Comparison of ENCODE assay signal across 23 cellular contexts in genomic region chr1:167476061-167476460, GRCh38. TPM values are rescaled to one million over a fixed set of nuclear protein-coding genes. Genes with fewer than 3 reads are reported as not detected.
"Had no signal": no experiment of that assay in that cellular context is flagged by ENCODE, and none has a peak within 500 bp of the region (broad histone marks: within the 10 kb centered on the region; RNA-seq: fewer than 3 reads in every experiment).

No MANE protein-coding gene starts in this region.

- H3K27ac ChIP-seq: cardiac muscle cell, esophagus muscularis mucosa, gastroesophageal sphincter, heart left ventricle, neutrophil, pancreas, testis, upper lobe of left lung had no signal

- H3K9me2 ChIP-seq: SK-N-SH had no signal

- H3K27me3 ChIP-seq: cardiac muscle cell, heart left ventricle, neutrophil, pancreas, testis, upper lobe of left lung had no signal

- H3K4me2 ChIP-seq: SK-N-SH, smooth muscle cell had no signal

- H3K4me1 ChIP-seq: esophagus muscularis mucosa, gastroesophageal sphincter, heart left ventricle, pancreas, testis had no signal

- DNase-seq: activated CD4-positive, alpha-beta T cell treated with anti-CD3 and anti-CD28 coated beads, Interleukin-2, amount 10 ng/mL, durations not matched to agents 7 days and 5 days; activated naive CD4-positive, alpha-beta T cell; amygdala; effector CD8-positive, alpha-beta T cell; heart left ventricle; pancreas; SHP77 treated with DMSO at 0.1 percent for 48 hours; SK-N-SH; stimulated activated CD4-positive, alpha-beta T cell treated with anti-CD3 and anti-CD28 coated beads, Interleukin-4, amount 100 ng/mL, for 24 hours; T-helper 9 cell; testis had no signal

- H3K9me3 ChIP-seq: esophagus muscularis mucosa, gastroesophageal sphincter, neutrophil, pancreas, SK-N-SH, testis, upper lobe of left lung had no signal

- H3K4me1 Mint-ChIP-seq: memory B cell; stimulated activated memory B cell treated with anti-CD40 and anti-IgM and Interleukin-4, amounts not matched to agents 10 μg/mL and 1 μg/mL and 100 μg/mL, for 72 hours had no signal

- H3K9me3 Mint-ChIP-seq: dendritic cell treated with granulocyte-macrophage colony-stimulating factor and Interleukin-4, amounts not matched to agents 40 ng/mL and 50 ng/mL, for 4 days; memory B cell; stimulated activated memory B cell treated with anti-CD40 and anti-IgM and Interleukin-4, amounts not matched to agents 10 μg/mL and 1 μg/mL and 100 μg/mL, for 72 hours had no signal

- H3K4me3 ChIP-seq: cardiac muscle cell, esophagus muscularis mucosa, gastroesophageal sphincter, heart left ventricle, pancreas, smooth muscle cell, testis, upper lobe of left lung had no signal

- H3K9ac ChIP-seq: SK-N-SH had no signal

- ATAC-seq: gastroesophageal sphincter; heart left ventricle; pancreas; sciatic nerve; stimulated activated memory B cell treated with anti-CD40 and anti-IgM and Interleukin-4, amounts not matched to agents 10 μg/mL and 1 μg/mL and 100 μg/mL, for 72 hours had no signal

- H3K27ac Mint-ChIP-seq: activated CD4-positive, alpha-beta T cell treated with anti-CD3 and anti-CD28 coated beads, Interleukin-2, amount 10 ng/mL, durations not matched to agents 7 days and 5 days; dendritic cell treated with granulocyte-macrophage colony-stimulating factor and Interleukin-4, amounts not matched to agents 40 ng/mL and 50 ng/mL, for 4 days; memory B cell; stimulated activated memory B cell treated with anti-CD40 and anti-IgM and Interleukin-4, amounts not matched to agents 10 μg/mL and 1 μg/mL and 100 μg/mL, for 72 hours had no signal

- H3K4me3 Mint-ChIP-seq: dendritic cell treated with granulocyte-macrophage colony-stimulating factor and Interleukin-4, amounts not matched to agents 40 ng/mL and 50 ng/mL, for 4 days; memory B cell; stimulated activated memory B cell treated with anti-CD40 and anti-IgM and Interleukin-4, amounts not matched to agents 10 μg/mL and 1 μg/mL and 100 μg/mL, for 72 hours had no signal

- H3K27me3 Mint-ChIP-seq: activated CD4-positive, alpha-beta T cell treated with anti-CD3 and anti-CD28 coated beads, Interleukin-2, amount 10 ng/mL, durations not matched to agents 7 days and 5 days had no signal

- H3K36me3 Mint-ChIP-seq: memory B cell; stimulated activated memory B cell treated with anti-CD40 and anti-IgM and Interleukin-4, amounts not matched to agents 10 μg/mL and 1 μg/mL and 100 μg/mL, for 72 hours had no signal

- H3K36me3 ChIP-seq: cardiac muscle cell, esophagus muscularis mucosa, gastroesophageal sphincter, heart left ventricle, neutrophil, pancreas, upper lobe of left lung had no signal

RNA-seq across cellular contexts. Expression of gene CD247, which starts 42.3 kb away (rescaled TPM):
- total RNA-seq: chondrocyte, endothelial cell of umbilical vein had no signal
